In the genomic region with DNA sequence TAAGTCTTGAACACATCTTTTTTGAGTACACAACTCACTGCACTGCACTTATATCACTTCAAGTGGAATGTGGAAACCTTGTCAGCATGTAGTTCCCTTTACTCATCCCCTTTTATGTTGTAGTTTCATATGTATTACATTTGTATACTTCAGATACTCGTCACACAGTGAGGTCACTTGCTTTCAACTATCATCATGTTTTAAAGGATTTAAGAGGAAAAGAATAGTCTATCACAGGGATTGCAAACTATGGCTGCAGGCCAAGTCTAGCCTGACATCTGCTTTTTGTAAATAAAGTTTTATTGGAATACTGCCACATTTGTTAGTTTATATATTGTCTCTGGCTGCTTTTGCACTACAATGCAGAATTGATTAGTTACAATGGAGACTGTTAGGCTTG, we compare ENCODE assay signal across 14 cellular contexts. TPM values are rescaled to one million over a fixed set of nuclear protein-coding genes. Genes with fewer than 3 reads are reported as not detected.
A peak's percentile ranks its signal among the peaks of the same experiment; 100 is the strongest.
DNase-seq lines count a peak whose midpoint lies in the region; ATAC-seq, FAIRE-seq and TF ChIP-seq lines count a peak whose summit lies in the region.
"Had no signal": no experiment of that assay in that cellular context is flagged by ENCODE, and none has a peak within 500 bp of the region (broad histone marks: within the 10 kb centered on the region; RNA-seq: fewer than 3 reads in every experiment).

No MANE protein-coding gene starts in this region.

- H3K4me1 Mint-ChIP-seq in CD4-positive, alpha-beta T cell (ENCODE audit: low read depth): peaks cover 93% of the 10 kb centered on the region
- peaks cover 49% of the 10 kb centered on the region for H3K4me1 Mint-ChIP-seq in T-helper 17 cell
- H3K4me1 Mint-ChIP-seq: neural progenitor cell had no signal

- H3K9me3 Mint-ChIP-seq in CD4-positive, alpha-beta T cell: peaks cover 2% of the 10 kb centered on the region

- no peak overlapping the region for H3K27ac Mint-ChIP-seq in CD4-positive, alpha-beta T cell
- H3K27ac Mint-ChIP-seq in T-helper 17 cell: peak overlapping the region; percentile 19
- H3K27ac Mint-ChIP-seq: neural progenitor cell had no signal

- 96 to 97% methylated on average over 1 of the region's 1 CpG for WGBS in GM23248 (ENCODE audit: low coverage in 1 of 2, low lambda C conversion rate in 2 of 2, missing lambda C conversion rate in 2 of 2), 2 experiments
- 68 to 88% (median 75%) methylated on average over 1 of the region's 1 CpG for WGBS in spleen, 5 donors

- peaks cover 100% of the 10 kb centered on the region for H3K79me2 ChIP-seq in GM23248 (ENCODE audit: insufficient read depth)

- H3K27ac ChIP-seq in CD4-positive, alpha-beta T cell (ENCODE audit: low read depth, low read length): no peak overlapping the region
- H3K27ac ChIP-seq in GM23248 (no peak overlapping the region), spleen (no peak overlapping the region)
- H3K27ac ChIP-seq: breast epithelium, esophagus muscularis mucosa, neural progenitor cell had no signal

- H3K4me1 ChIP-seq in GM23248 (ENCODE audit: insufficient read depth) (0 out of 2 replicates have a peak, but pooled peaks cover 4% of the 10 kb centered on the region), spleen (peaks cover 5 to 90% (median 49%) of the 10 kb centered on the region in 6 donors)
- H3K4me1 ChIP-seq: breast epithelium had no signal

- intact Hi-C loops in CD4-positive, alpha-beta T cell (cut with DNase I, micrococcal nuclease): no loop called here
- intact Hi-C loops in spleen (cut with DNase I; ENCODE audit: low total_unique reads): no loop called here

- CTCF ChIA-PET in CD4-positive, alpha-beta T cell (lab: Charles Lee): no interaction called here

- POLR2A ChIA-PET in CD4-positive, alpha-beta T cell (lab: Charles Lee): no interaction called here

- no peaks in the 10 kb centered on the region for H3K36me3 ChIP-seq in GM23248 (ENCODE audit: low read depth)
- H3K36me3 ChIP-seq in spleen: peaks cover 0 to 3% (median 0%) of the 10 kb centered on the region in 6 donors
- H3K36me3 ChIP-seq: breast epithelium, esophagus muscularis mucosa, neural progenitor cell had no signal

- H4K20me1 ChIP-seq in GM23248 (ENCODE audit: insufficient read depth): peaks cover 14% of the 10 kb centered on the region; the same call in 1 of the 2 replicates

- TF ChIP-seq CTCF in CD4-positive, alpha-beta T cell (IDR thresholded peaks at IDR 0.05): no peak
- TF ChIP-seq CTCF in fibroblast of pulmonary artery (IDR thresholded peaks at IDR 0.05; ENCODE audit: low read length, missing control alignments) (no peak), D721Med (IDR thresholded peaks at IDR 0.05; ENCODE audit: insufficient read depth, missing control alignments) (no peak), spleen (IDR thresholded peaks at IDR 0.05 in 8 of 11, conservative IDR thresholded peaks at IDR 0.05 in 3 of 11) (no peak)

- in situ Hi-C loops in GM23248 (cut with MboI): no loop called here

- no peak overlapping the region for H3K4me3 ChIP-seq in GM23248
- no peak overlapping the region for H3K4me3 ChIP-seq in fibroblast of pulmonary artery (replicated peaks; ENCODE audit: low read depth, low read length)
- no peak overlapping the region for H3K4me3 ChIP-seq in spleen
- H3K4me3 ChIP-seq: breast epithelium, esophagus muscularis mucosa, neural progenitor cell had no signal

- no peak for ATAC-seq in CD4-positive, alpha-beta T cell (ENCODE audit: poor library complexity)
- ATAC-seq in T-helper 17 cell: no peak

- no peaks in the 10 kb centered on the region for H3K9me2 ChIP-seq in GM23248 (ENCODE audit: insufficient read depth)

- no peak for DNase-seq in CD4-positive, alpha-beta T cell
- DNase-seq in GM23248 (peak; percentile 26), T-helper 17 cell (no peak), fibroblast of pulmonary artery (ENCODE audit: low read depth) (peak; percentile 58), D721Med (ENCODE audit: insufficient read length, low spot score) (no peak), AML-193 (lab: John Stamatoyannopoulos, UW) (no peak), mesenteric fat pad (ENCODE audit: low spot score) (no peak), spleen (no peak)
- DNase-seq: COR-L47; NCI-H1048; stimulated activated CD4-positive, alpha-beta T cell treated with anti-CD3 and anti-CD28 coated beads, Interleukin-15, amount 100 ng/mL, for 24 hours had no signal

- no peak overlapping the region for H2AFZ ChIP-seq in GM23248
- H2AFZ ChIP-seq: neural progenitor cell had no signal

- no peaks in the 10 kb centered on the region for H3K9me3 ChIP-seq in CD4-positive, alpha-beta T cell (ENCODE audit: control insufficient read depth, low read length)
- H3K9me3 ChIP-seq in GM23248 (ENCODE audit: low read depth) (no peaks in the 10 kb centered on the region), T-helper 17 cell (ENCODE audit: control insufficient read depth, low read length, poor library complexity, severe bottlenecking) (no peaks in the 10 kb centered on the region), spleen (peaks cover 0 to 3% (median 0%) of the 10 kb centered on the region in 8 donors)
- H3K9me3 ChIP-seq: esophagus muscularis mucosa had no signal

- no peak for TF ChIP-seq POLR2A in spleen (IDR thresholded peaks at IDR 0.05)

- no peak overlapping the region for H3K9ac ChIP-seq in GM23248
- H3K9ac ChIP-seq: neural progenitor cell had no signal

- peak overlapping the region; percentile 5 for H3K4me3 Mint-ChIP-seq in CD4-positive, alpha-beta T cell
- H3K4me3 Mint-ChIP-seq in T-helper 17 cell: peak overlapping the region; percentile 60
- H3K4me3 Mint-ChIP-seq: neural progenitor cell had no signal

- FAIRE-seq in D721Med (lab: Jason Lieb, UNC): no peak

- no peaks in the 10 kb centered on the region for H3K27me3 ChIP-seq in CD4-positive, alpha-beta T cell (ENCODE audit: control insufficient read depth, insufficient read depth, low read length)
- H3K27me3 ChIP-seq in GM23248 (replicated peaks; ENCODE audit: insufficient read depth): no peaks in the 10 kb centered on the region
- H3K27me3 ChIP-seq in spleen (replicated peaks in 1 of 7): no peaks in the 10 kb centered on the region
- H3K27me3 ChIP-seq: breast epithelium, esophagus muscularis mucosa, neural progenitor cell had no signal

- no peaks in the 10 kb centered on the region for H3F3A ChIP-seq in GM23248 (ENCODE audit: insufficient read depth)

- H3K27me3 Mint-ChIP-seq in CD4-positive, alpha-beta T cell: no peaks in the 10 kb centered on the region
- H3K27me3 Mint-ChIP-seq in T-helper 17 cell: no peaks in the 10 kb centered on the region

- no peak overlapping the region for H3K4me2 ChIP-seq in GM23248 (ENCODE audit: unreplicated experiment)
- H3K4me2 ChIP-seq: neural progenitor cell had no signal

- H3K36me3 Mint-ChIP-seq in CD4-positive, alpha-beta T cell (ENCODE audit: low read depth): peaks cover 39% of the 10 kb centered on the region
- H3K36me3 Mint-ChIP-seq in T-helper 17 cell (ENCODE audit: low read depth): peaks cover 2% of the 10 kb centered on the region

RNA-seq across cellular contexts. Expression of a gene that starts 24.3 kb away (rescaled TPM):
- total RNA-seq in CD4-positive, alpha-beta T cell: 100 to 1,000 TPM; 107 to 121 TPM
- total RNA-seq in GM23248 (2014; rRNA removed; shearing (Covaris generic)): 72.0 and 74.3 TPM in 2 replicates
- 76.1 and 92.4 TPM in 2 replicates for polyA plus RNA-seq in GM23248 (2016; fragmentation: Nextera tagmentation; extraction: Ambion mirVana)
- total RNA-seq in T-helper 17 cell: 100 to 1,000 TPM; 114 to 120 TPM
- total RNA-seq in mesenteric fat pad: 65.9 TPM
- 100 to 1,000 TPM in 4 of 7 donors, 10 to 100 TPM in 3; 87.2 to 212 (median 116) TPM for total RNA-seq in spleen
- 10 to 100 TPM; 27.4 to 38.5 (median 29.0) TPM for polyA plus RNA-seq in spleen

Comparison
In these comparisons a context has a peak if more than half of its experiments do, and no peak if none do; other contexts are left out.
1. DNase-seq: peak in GM23248 (single experiment) and fibroblast of pulmonary artery (single experiment); none in CD4-positive, alpha-beta T cell (0 of 10), T-helper 17 cell (0 of 3), D721Med (single experiment), AML-193 (0 of 2), mesenteric fat pad (single experiment) and spleen (single experiment).